ENCODE assay signal across 18 cellular contexts in the genomic region with DNA sequence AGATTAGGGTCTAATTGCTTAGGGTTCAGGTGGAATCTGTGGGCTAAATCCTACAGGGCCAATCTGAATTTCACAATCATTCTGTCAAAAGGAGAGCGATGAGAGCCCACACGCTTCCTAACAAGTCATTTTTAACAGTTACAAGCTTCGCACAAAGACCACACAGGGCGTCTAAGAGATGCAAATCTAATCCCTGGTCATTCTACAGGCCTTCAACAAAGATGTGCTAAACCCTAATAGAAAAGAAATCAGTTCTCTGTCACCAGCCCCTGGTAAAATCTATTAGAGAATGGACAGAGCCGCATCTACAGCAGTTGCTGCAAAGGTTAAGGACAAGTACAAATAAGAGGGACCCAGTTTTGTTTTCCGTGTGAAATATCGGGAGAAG. TPM values are rescaled to one million over a fixed set of nuclear protein-coding genes. Genes with fewer than 3 reads are reported as not detected.
A peak's percentile ranks its signal among the peaks of the same experiment; 100 is the strongest.
DNase-seq lines count a peak whose midpoint lies in the region; ATAC-seq and TF ChIP-seq lines count a peak whose summit lies in the region.
"Had no signal": no experiment of that assay in that cellular context is flagged by ENCODE, and none has a peak within 500 bp of the region (broad histone marks: within the 10 kb centered on the region; RNA-seq: fewer than 3 reads in every experiment).

No MANE protein-coding gene starts in this region.

- H3K27ac Mint-ChIP-seq in CD4-positive, alpha-beta memory T cell: no peak overlapping the region
- H3K27ac Mint-ChIP-seq in activated T-helper 17 cell treated with anti-CD3 and anti-CD28 coated beads, Interleukin-2, amount 50 U/mL, for 72 hours: no peak overlapping the region
- H3K27ac Mint-ChIP-seq: activated naive CD8-positive, alpha-beta T cell treated with anti-CD3 and anti-CD28 coated beads, Interleukin-2, amount 10 ng/mL, durations not matched to agents 7 days and 5 days had no signal

- H3K4me3 ChIP-seq in CD4-positive, alpha-beta memory T cell (ENCODE audit: low read length in 2 of 2): no peak overlapping the region
- peak overlapping the region; percentile 53 for H3K4me3 ChIP-seq in lower lobe of right lung
- H3K4me3 ChIP-seq in effector memory CD4-positive, alpha-beta T cell (ENCODE audit: insufficient read depth, low read depth, low read length, poor library complexity, severe bottlenecking): no peak overlapping the region

- H3K9me3 Mint-ChIP-seq in CD4-positive, alpha-beta memory T cell: peaks cover 0 to 21% (median 14%) of the 10 kb centered on the region in 8 donors
- H3K9me3 Mint-ChIP-seq in activated T-helper 17 cell treated with anti-CD3 and anti-CD28 coated beads, Interleukin-2, amount 50 U/mL, for 72 hours: peaks cover 4% of the 10 kb centered on the region

- peaks cover 6% of the 10 kb centered on the region for H3K4me1 ChIP-seq in CD4-positive, alpha-beta memory T cell (ENCODE audit: insufficient read depth, low read length)
- H3K4me1 ChIP-seq in lower lobe of right lung: peaks cover 10% of the 10 kb centered on the region
- H3K4me1 ChIP-seq in effector memory CD4-positive, alpha-beta T cell (ENCODE audit: control insufficient read depth, insufficient read depth, low read length, poor library complexity, severe bottlenecking): peaks cover 5% of the 10 kb centered on the region

- peaks cover 59 to 65% of the 10 kb centered on the region in 2 donors for H3K27me3 Mint-ChIP-seq in CD4-positive, alpha-beta memory T cell
- peaks cover 71% of the 10 kb centered on the region for H3K27me3 Mint-ChIP-seq in activated T-helper 17 cell treated with anti-CD3 and anti-CD28 coated beads, Interleukin-2, amount 50 U/mL, for 72 hours

- H3K27ac ChIP-seq in CD4-positive, alpha-beta memory T cell (ENCODE audit: low read depth, low read length): no peak overlapping the region
- H3K27ac ChIP-seq in lower lobe of right lung: peak overlapping the region; percentile 87
- no peak overlapping the region for H3K27ac ChIP-seq in effector memory CD4-positive, alpha-beta T cell (ENCODE audit: insufficient read depth, low read length, poor library complexity, severe bottlenecking)
- H3K27ac ChIP-seq: cardiac muscle cell, psoas muscle had no signal

- DNase-seq in CD4-positive, alpha-beta memory T cell: no peak
- DNase-seq in GM13977 (ENCODE audit: low spot score): peak; percentile 16
- no peak for DNase-seq in lower lobe of right lung
- no peak for DNase-seq in foreskin melanocyte
- no peak for DNase-seq in NCI-H226
- DNase-seq in AG20443 (ENCODE audit: low spot score): no peak
- no peak for DNase-seq in effector memory CD4-positive, alpha-beta T cell
- DNase-seq: activated CD4-positive, alpha-beta T cell treated with anti-CD3 and anti-CD28 coated beads for 4 hours; AML-193; effector CD8-positive, alpha-beta T cell; hippocampal formation; left ventricle myocardium superior; psoas muscle; Right ventricle myocardium superior; T-helper 9 cell had no signal

- intact Hi-C loops in CD4-positive, alpha-beta memory T cell (cut with micrococcal nuclease): no loop called here
- intact Hi-C loops in lower lobe of right lung (cut with DNase I): no loop called here

- peak overlapping the region in 5 of 8 donors; percentile 32 to 62 (median 49) for H3K4me3 Mint-ChIP-seq in CD4-positive, alpha-beta memory T cell
- H3K4me3 Mint-ChIP-seq in activated T-helper 17 cell treated with anti-CD3 and anti-CD28 coated beads, Interleukin-2, amount 50 U/mL, for 72 hours: peak overlapping the region; percentile 18
- H3K4me3 Mint-ChIP-seq: activated naive CD8-positive, alpha-beta T cell treated with anti-CD3 and anti-CD28 coated beads, Interleukin-2, amount 10 ng/mL, durations not matched to agents 7 days and 5 days had no signal

- no peak for ATAC-seq in activated T-helper 17 cell treated with anti-CD3 and anti-CD28 coated beads, Interleukin-2, amount 50 U/mL, for 72 hours (replicated peaks)
- ATAC-seq in lower lobe of right lung: no peak
- ATAC-seq: left ventricle myocardium superior had no signal

- no peaks in the 10 kb centered on the region for H3K9me3 ChIP-seq in CD4-positive, alpha-beta memory T cell (ENCODE audit: control insufficient read depth in 1 of 2, low read length in 2 of 2)
- no peaks in the 10 kb centered on the region for H3K9me3 ChIP-seq in lower lobe of right lung
- H3K9me3 ChIP-seq in effector memory CD4-positive, alpha-beta T cell (ENCODE audit: control insufficient read depth, low read length): no peaks in the 10 kb centered on the region
- H3K9me3 ChIP-seq: psoas muscle had no signal

- POLR2A ChIA-PET in CD4-positive, alpha-beta memory T cell (lab: Charles Lee; ENCODE audit: partially characterized antibody): no interaction called here

- in situ Hi-C loops in GM13977 (cut with MboI; ENCODE audit: low pct_unique_long_range_greater_than_20kb, low sequenced_read_pairs, unreplicated experiment): loop anchor here (25.0 kb wide), 1 partner anchor 1083 kb away; the partner anchor contains the start of genes FOXA1 and TTC6

- TF ChIP-seq CTCF in GM13977 (IDR thresholded peaks at IDR 0.05; ENCODE audit: extremely low read depth, insufficient read depth, missing control alignments): no peak
- no peak for TF ChIP-seq CTCF in lower lobe of right lung (IDR thresholded peaks at IDR 0.05)

- H3K36me3 Mint-ChIP-seq in CD4-positive, alpha-beta memory T cell: peaks cover 0 to 4% of the 10 kb centered on the region in 2 donors
- peaks cover 11% of the 10 kb centered on the region for H3K36me3 Mint-ChIP-seq in activated T-helper 17 cell treated with anti-CD3 and anti-CD28 coated beads, Interleukin-2, amount 50 U/mL, for 72 hours (ENCODE audit: low read depth)

- CTCF ChIA-PET in CD4-positive, alpha-beta memory T cell (lab: Charles Lee; ENCODE audit: partially characterized antibody): no interaction called here

- no peaks in the 10 kb centered on the region for H3K36me3 ChIP-seq in CD4-positive, alpha-beta memory T cell (ENCODE audit: insufficient read depth, low read length)
- H3K36me3 ChIP-seq in lower lobe of right lung: no peaks in the 10 kb centered on the region
- no peaks in the 10 kb centered on the region for H3K36me3 ChIP-seq in effector memory CD4-positive, alpha-beta T cell (ENCODE audit: control insufficient read depth, insufficient read depth, low read length)
- H3K36me3 ChIP-seq: cardiac muscle cell had no signal

- H3K27me3 ChIP-seq in CD4-positive, alpha-beta memory T cell (ENCODE audit: insufficient read depth, low read length): peaks cover 31% of the 10 kb centered on the region
- H3K27me3 ChIP-seq in lower lobe of right lung (ENCODE audit: low read depth): peaks cover 79% of the 10 kb centered on the region
- H3K27me3 ChIP-seq in effector memory CD4-positive, alpha-beta T cell (replicated peaks; ENCODE audit: control insufficient read depth, insufficient read depth, low read length, poor library complexity, severe bottlenecking): peaks cover 40% of the 10 kb centered on the region

- peaks cover 11 to 30% (median 14%) of the 10 kb centered on the region in 4 donors for H3K4me1 Mint-ChIP-seq in CD4-positive, alpha-beta memory T cell
- peaks cover 4% of the 10 kb centered on the region for H3K4me1 Mint-ChIP-seq in activated T-helper 17 cell treated with anti-CD3 and anti-CD28 coated beads, Interleukin-2, amount 50 U/mL, for 72 hours

RNA-seq across cellular contexts. Expression of gene NKX2-1, which starts 15.2 kb away (rescaled TPM):
- not detected for total RNA-seq in CD4-positive, alpha-beta memory T cell
- not detected for polyA plus RNA-seq in CD4-positive, alpha-beta memory T cell
- not detected for total RNA-seq in activated T-helper 17 cell treated with anti-CD3 and anti-CD28 coated beads, Interleukin-2, amount 50 U/mL, for 72 hours
- total RNA-seq in lower lobe of right lung: 180 TPM
- total RNA-seq: activated naive CD8-positive, alpha-beta T cell treated with anti-CD3 and anti-CD28 coated beads, Interleukin-2, amount 10 ng/mL, durations not matched to agents 7 days and 5 days; cardiac muscle cell; left ventricle myocardium superior; psoas muscle; Right ventricle myocardium superior had no signal
- polyA plus RNA-seq: psoas muscle had no signal

Comparison
In these comparisons a context has a peak if more than half of its experiments do, and no peak if none do; other contexts are left out.
1. RNA of gene NKX2-1, which starts 15.2 kb away (total RNA-seq): 180 TPM in lower lobe of right lung (single experiment); not detected in CD4-positive, alpha-beta memory T cell and not detected in activated T-helper 17 cell treated with anti-CD3 and anti-CD28 coated beads, Interleukin-2, amount 50 U/mL, for 72 hours; every median in the first group is over 100 times any median in the second.